9 cellular contexts compared by ENCODE assay signal in the genomic region with DNA sequence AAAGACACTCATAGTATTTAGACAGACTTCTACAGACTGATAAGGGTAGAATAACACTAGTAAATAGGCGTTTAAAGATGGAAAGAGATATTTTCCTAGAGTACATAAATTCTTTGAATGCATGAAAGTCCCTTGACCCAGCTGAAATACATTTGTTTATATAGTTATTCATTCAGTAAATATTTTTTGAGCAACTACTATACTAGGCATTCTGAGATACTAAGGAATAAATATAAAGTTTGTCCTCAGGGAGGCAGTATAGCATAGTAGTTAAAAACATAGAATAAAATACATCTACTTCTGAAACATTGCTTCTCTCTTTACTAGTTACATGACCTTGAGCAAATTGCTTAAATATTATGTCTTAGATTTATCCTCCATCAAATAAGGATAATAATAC.
DNase-seq lines count a peak whose midpoint lies in the region; ATAC-seq and FAIRE-seq lines count a peak whose summit lies in the region.
"Had no signal": no experiment of that assay in that cellular context is flagged by ENCODE, and none has a peak within 500 bp of the region (broad histone marks: within the 10 kb centered on the region; RNA-seq: fewer than 3 reads in every experiment).

No MANE protein-coding gene starts in this region.

- ATAC-seq in GM18858 (IDR thresholded peaks at IDR 0.05; ENCODE audit: unreplicated experiment) = no peak

- DNase-seq in NOMO-1 treated with DMSO at 0.1 percent for 48 hours (lab: John Stamatoyannopoulos, UW; ENCODE audit: unreplicated experiment) (peak; percentile 26), NOMO-1 treated with dmso at 0.1 percent for 144 hours (lab: John Stamatoyannopoulos, UW; ENCODE audit: unreplicated experiment) (no peak), NAMALWA (ENCODE audit: low spot score) (peak; percentile 44), superior temporal gyrus (ENCODE audit: extremely low spot score) (peak; percentile 69), NCI-H510A (lab: John Stamatoyannopoulos, UW) (no peak), NCI-H524 treated with DMSO at 0.1 percent for 48 hours (lab: John Stamatoyannopoulos, UW) (no peak)
- DNase-seq: T-helper 1 cell had no signal

- FAIRE-seq in endometrium (lab: Jason Lieb, UNC) = peak; percentile 58

Comparison
In these comparisons a context has a peak if more than half of its experiments do, and no peak if none do; other contexts are left out.
1. DNase-seq: peak in NOMO-1 treated with DMSO at 0.1 percent for 48 hours (single experiment), NAMALWA (single experiment) and superior temporal gyrus (single experiment); none in NOMO-1 treated with dmso at 0.1 percent for 144 hours (single experiment), NCI-H510A (single experiment) and NCI-H524 treated with DMSO at 0.1 percent for 48 hours (single experiment).